18 cellular contexts compared by ENCODE assay signal in genomic region chr15:49415638-49416037, GRCh38. TPM values are rescaled to one million over a fixed set of nuclear protein-coding genes. Genes with fewer than 3 reads are reported as not detected.
A peak's percentile ranks its signal among the peaks of the same experiment; 100 is the strongest.
DNase-seq lines count a peak whose midpoint lies in the region; ATAC-seq and FAIRE-seq lines count a peak whose summit lies in the region.
"Had no signal": no experiment of that assay in that cellular context is flagged by ENCODE, and none has a peak within 500 bp of the region (broad histone marks: within the 10 kb centered on the region; RNA-seq: fewer than 3 reads in every experiment).

No MANE protein-coding gene starts in this region.

- H2AFZ ChIP-seq in ACC112 (ENCODE audit: low read length, unreplicated experiment) = no peak overlapping the region

- no peak for FAIRE-seq in HTR-8/SVneo (lab: Jason Lieb, UNC)
- FAIRE-seq: GM12878 had no signal

- no peaks in the 10 kb centered on the region for H3K36me3 Mint-ChIP-seq in activated T-helper 1 cell treated with anti-CD3 and anti-CD28 coated beads, Interleukin-12 subunit alpha, Interleukin-12 subunit beta, Interleukin-2, Interleukin-4 antibody, amounts not matched to agents 30 ng/mL and 10 ng/mL and 1 ng/mL, durations not matched to agents 14 hours and 24 hours and 36 hours (ENCODE audit: low read depth)
- H3K36me3 Mint-ChIP-seq: WTC11 had no signal

- intact Hi-C loops in activated T-helper 1 cell treated with anti-CD3 and anti-CD28 coated beads, Interleukin-12 subunit alpha, Interleukin-12 subunit beta, Interleukin-2, Interleukin-4 antibody, amounts not matched to agents 30 ng/mL and 10 ng/mL and 1 ng/mL, durations not matched to agents 14 hours and 24 hours and 36 hours (cut with micrococcal nuclease) = no loop called here

- no peaks in the 10 kb centered on the region for H3K36me3 ChIP-seq in ACC112 (ENCODE audit: insufficient read depth, low read length)

- peaks cover 26% of the 10 kb centered on the region for H3K4me1 ChIP-seq in ACC112 (ENCODE audit: control insufficient read depth, insufficient read depth, low read length, unreplicated experiment)

- peaks cover 21% of the 10 kb centered on the region for H3K27me3 Mint-ChIP-seq in activated T-helper 1 cell treated with anti-CD3 and anti-CD28 coated beads, Interleukin-12 subunit alpha, Interleukin-12 subunit beta, Interleukin-2, Interleukin-4 antibody, amounts not matched to agents 30 ng/mL and 10 ng/mL and 1 ng/mL, durations not matched to agents 14 hours and 24 hours and 36 hours (ENCODE audit: insufficient read depth)

- H3K27ac Mint-ChIP-seq in activated T-helper 1 cell treated with anti-CD3 and anti-CD28 coated beads, Interleukin-12 subunit alpha, Interleukin-12 subunit beta, Interleukin-2, Interleukin-4 antibody, amounts not matched to agents 30 ng/mL and 10 ng/mL and 1 ng/mL, durations not matched to agents 14 hours and 24 hours and 36 hours = no peak overlapping the region
- H3K27ac Mint-ChIP-seq: activated naive CD4-positive, alpha-beta T cell treated with anti-CD3 and anti-CD28 coated beads for 36 hours; B cell; WTC11 had no signal

- H3K4me3 ChIP-seq in ACC112 (ENCODE audit: low read depth, low read length) = no peak overlapping the region
- H3K4me3 ChIP-seq: GM12878 had no signal

- no peaks in the 10 kb centered on the region for H3K79me2 ChIP-seq in ACC112 (ENCODE audit: control insufficient read depth, insufficient read depth, low read length, unreplicated experiment)

- H3K4me3 Mint-ChIP-seq in activated T-helper 1 cell treated with anti-CD3 and anti-CD28 coated beads, Interleukin-12 subunit alpha, Interleukin-12 subunit beta, Interleukin-2, Interleukin-4 antibody, amounts not matched to agents 30 ng/mL and 10 ng/mL and 1 ng/mL, durations not matched to agents 14 hours and 24 hours and 36 hours = no peak overlapping the region
- H3K4me3 Mint-ChIP-seq: activated naive CD4-positive, alpha-beta T cell treated with anti-CD3 and anti-CD28 coated beads for 36 hours; B cell; WTC11 had no signal

- DNase-seq in HTR-8/SVneo (ENCODE audit: insufficient read length, low spot score) (peak; percentile 17), amniotic stem cell (lab: John Stamatoyannopoulos, UW) (peak; percentile 73), fibroblast of the conjunctiva (ENCODE audit: low read depth) (peak; percentile 77), G401 (ENCODE audit: low spot score) (no peak)
- DNase-seq in activated T-helper 1 cell treated with anti-CD3 and anti-CD28 coated beads, Interleukin-12 subunit alpha, Interleukin-12 subunit beta, Interleukin-2, Interleukin-4 antibody, amounts not matched to agents 30 ng/mL and 10 ng/mL and 1 ng/mL, durations not matched to agents 14 hours and 24 hours and 36 hours (ENCODE audit: low spot score) = no peak
- DNase-seq: activated naive CD4-positive, alpha-beta T cell treated with anti-CD3 and anti-CD28 coated beads for 36 hours; DMS79; NCI-H1048; NCI-H2171 treated with DMSO at 0.1 percent for 48 hours; nucleus accumbens had no signal

- no peaks in the 10 kb centered on the region for H3K27me3 ChIP-seq in ACC112 (ENCODE audit: insufficient read depth, low read length)

- in situ Hi-C loops in G401 (cut with HindIII; ENCODE audit: low sequenced_read_pairs) = no loop called here

- H3K9me3 Mint-ChIP-seq in activated T-helper 1 cell treated with anti-CD3 and anti-CD28 coated beads, Interleukin-12 subunit alpha, Interleukin-12 subunit beta, Interleukin-2, Interleukin-4 antibody, amounts not matched to agents 30 ng/mL and 10 ng/mL and 1 ng/mL, durations not matched to agents 14 hours and 24 hours and 36 hours = no peaks in the 10 kb centered on the region
- H3K9me3 Mint-ChIP-seq: activated naive CD4-positive, alpha-beta T cell treated with anti-CD3 and anti-CD28 coated beads for 36 hours had no signal

- no peaks in the 10 kb centered on the region for H3K4me1 Mint-ChIP-seq in activated T-helper 1 cell treated with anti-CD3 and anti-CD28 coated beads, Interleukin-12 subunit alpha, Interleukin-12 subunit beta, Interleukin-2, Interleukin-4 antibody, amounts not matched to agents 30 ng/mL and 10 ng/mL and 1 ng/mL, durations not matched to agents 14 hours and 24 hours and 36 hours (ENCODE audit: low read depth)
- H3K4me1 Mint-ChIP-seq: B cell, WTC11 had no signal

- ATAC-seq in HG03432 (IDR thresholded peaks at IDR 0.05; ENCODE audit: unreplicated experiment) = no peak
- no peak for ATAC-seq in HG03439 (IDR thresholded peaks at IDR 0.05; ENCODE audit: unreplicated experiment)
- ATAC-seq: esophagus mucosa, GM12878, WTC11 had no signal

- H3K27ac ChIP-seq in ACC112 (ENCODE audit: low read depth, low read length) = peak overlapping the region; percentile 77

RNA-seq across cellular contexts. Expression of gene FGF7, which starts 7.4 kb away (rescaled TPM):
- not detected in 2 replicates for total RNA-seq in activated T-helper 1 cell treated with anti-CD3 and anti-CD28 coated beads, Interleukin-12 subunit alpha, Interleukin-12 subunit beta, Interleukin-2, Interleukin-4 antibody, amounts not matched to agents 30 ng/mL and 10 ng/mL and 1 ng/mL, durations not matched to agents 14 hours and 24 hours and 36 hours
- not detected in 2 replicates for total RNA-seq in G401 (2014; rRNA removed; shearing (Covaris generic))
- total RNA-seq: activated naive CD4-positive, alpha-beta T cell treated with anti-CD3 and anti-CD28 coated beads for 36 hours; chondrocyte had no signal

Comparison
In these comparisons a context has a peak if more than half of its experiments do, and no peak if none do; other contexts are left out.
1. DNase-seq: peak in HTR-8/SVneo (single experiment), amniotic stem cell (single experiment) and fibroblast of the conjunctiva (single experiment); none in activated T-helper 1 cell treated with anti-CD3 and anti-CD28 coated beads, Interleukin-12 subunit alpha, Interleukin-12 subunit beta, Interleukin-2, Interleukin-4 antibody, amounts not matched to agents 30 ng/mL and 10 ng/mL and 1 ng/mL, durations not matched to agents 14 hours and 24 hours and 36 hours (single experiment) and G401 (single experiment).